In genomic region chr3:70108072-70108471, GRCh38 we compare ENCODE assay signal across 8 cellular contexts.
DNase-seq lines count a peak whose midpoint lies in the region; ATAC-seq and TF ChIP-seq lines count a peak whose summit lies in the region.

No MANE protein-coding gene starts in this region.

- peak; percentile 22 for TF ChIP-seq CTCF in mucosa of descending colon (IDR thresholded peaks at IDR 0.05)

- H3K4me3 ChIP-seq in mucosa of descending colon: no peak overlapping the region

- no peaks in the 10 kb centered on the region for H3K4me1 ChIP-seq in mucosa of descending colon (ENCODE audit: low read depth)

- no peaks in the 10 kb centered on the region for H3K9me3 ChIP-seq in mucosa of descending colon

- intact Hi-C loops in mucosa of descending colon (cut with DNase I, micrococcal nuclease): no loop called here

- no peaks in the 10 kb centered on the region for H3K36me3 ChIP-seq in mucosa of descending colon (ENCODE audit: low read depth)

- ATAC-seq in HG03066 (IDR thresholded peaks at IDR 0.05; ENCODE audit: low read depth, unreplicated experiment): peak; percentile 75
- ATAC-seq in mucosa of descending colon: no peak
- no peak for ATAC-seq in GM21447 (IDR thresholded peaks at IDR 0.05; ENCODE audit: unreplicated experiment)

- DNase-seq in activated CD8-positive, alpha-beta memory T cell treated with anti-CD3 and anti-CD28 coated beads, Interleukin-2, amount 50 U/mL, for 48 hours: peak; percentile 55
- no peak for DNase-seq in activated CD8-positive, alpha-beta memory T cell treated with anti-CD3 and anti-CD28 coated beads, Interleukin-2, amount 50 U/mL, for 4 hours
- DNase-seq in activated CD4-positive, alpha-beta T cell treated with anti-CD3 and anti-CD28 coated beads, Interleukin-2, amount 50 U/mL, for 48 hours: peak; percentile 25 to 28
- DNase-seq in mucosa of descending colon: peak in 2 of 3 donors; percentile 24 to 28
- DNase-seq in NCI-H345 (lab: John Stamatoyannopoulos, UW): no peak
- no peak for DNase-seq in SW 1271 (lab: John Stamatoyannopoulos, UW)

Comparison
In these comparisons a context has a peak if more than half of its experiments do, and no peak if none do; other contexts are left out.
1. DNase-seq: peak in activated CD8-positive, alpha-beta memory T cell treated with anti-CD3 and anti-CD28 coated beads, Interleukin-2, amount 50 U/mL, for 48 hours (single experiment), activated CD4-positive, alpha-beta T cell treated with anti-CD3 and anti-CD28 coated beads, Interleukin-2, amount 50 U/mL, for 48 hours (2 of 2) and mucosa of descending colon (2 of 3); none in activated CD8-positive, alpha-beta memory T cell treated with anti-CD3 and anti-CD28 coated beads, Interleukin-2, amount 50 U/mL, for 4 hours (single experiment), NCI-H345 (single experiment) and SW 1271 (0 of 2).